ENCODE assay signal across 9 cellular contexts in the genomic region with DNA sequence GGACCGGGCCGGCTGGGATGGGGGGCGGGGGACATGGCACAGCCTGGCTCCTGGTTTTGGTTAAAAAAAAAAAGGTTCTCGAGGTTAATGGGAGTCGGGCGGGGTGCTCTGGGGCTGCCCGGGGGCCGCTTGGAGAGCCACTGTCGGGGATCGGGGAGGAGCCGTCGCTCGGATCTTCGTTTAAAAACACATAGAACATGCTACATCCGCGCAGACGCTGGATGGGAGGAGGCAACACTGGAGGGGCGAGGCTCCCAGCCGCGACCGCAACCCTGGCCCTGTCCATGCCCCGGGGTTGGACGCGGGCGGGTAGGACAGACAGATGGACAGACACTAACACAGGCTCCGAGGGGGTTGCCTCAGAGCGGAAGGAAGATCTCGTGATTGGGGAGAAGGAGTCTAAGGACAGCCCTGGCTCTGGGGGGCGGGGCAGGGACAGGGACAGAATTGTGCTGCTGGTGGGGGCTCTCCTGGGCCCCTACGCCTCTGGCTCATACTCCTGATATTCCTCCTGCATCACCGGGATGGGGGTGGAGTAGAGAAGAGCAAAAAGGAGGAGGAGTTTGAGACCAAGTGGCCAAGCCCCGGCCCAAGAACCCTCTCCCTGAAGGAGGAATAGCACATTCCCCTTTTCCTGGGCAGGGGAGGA. TPM values are rescaled to one million over a fixed set of nuclear protein-coding genes. Genes with fewer than 3 reads are reported as not detected.
DNase-seq lines count a peak whose midpoint lies in the region; ATAC-seq and TF ChIP-seq lines count a peak whose summit lies in the region.
"Had no signal": no experiment of that assay in that cellular context is flagged by ENCODE, and none has a peak within 500 bp of the region (broad histone marks: within the 10 kb centered on the region; RNA-seq: fewer than 3 reads in every experiment).

No MANE protein-coding gene starts in this region.

- H3K36me3 Mint-ChIP-seq in nephron progenitor cell (ENCODE audit: low read depth) = no peaks in the 10 kb centered on the region

- no peak overlapping the region for H3K27ac ChIP-seq in coronary artery

- TF ChIP-seq CTCF in coronary artery (IDR thresholded peaks at IDR 0.05) (no peak), nephron progenitor cell (IDR thresholded peaks at IDR 0.05) (no peak)

- no peak for ATAC-seq in GM18858 (IDR thresholded peaks at IDR 0.05; ENCODE audit: unreplicated experiment)
- no peak for ATAC-seq in HG02885 (IDR thresholded peaks at IDR 0.05; ENCODE audit: poor library complexity, unreplicated experiment)
- ATAC-seq in GM19023 (IDR thresholded peaks at IDR 0.05; ENCODE audit: unreplicated experiment) = no peak

- H3K4me1 Mint-ChIP-seq in nephron progenitor cell = peaks cover 6% of the 10 kb centered on the region

- DNase-seq in COLO668 (lab: John Stamatoyannopoulos, UW; ENCODE audit: unreplicated experiment) (peak; percentile 8), M059J (ENCODE audit: low read depth) (peak; percentile 38), coronary artery (ENCODE audit: low spot score) (no peak), nephron progenitor cell (no peak), NCI-H226 (no peak)
- DNase-seq: NCI-H82 had no signal

- no peak overlapping the region for H3K27ac Mint-ChIP-seq in nephron progenitor cell

- no peaks in the 10 kb centered on the region for H3K9me3 Mint-ChIP-seq in nephron progenitor cell

- H3K27me3 Mint-ChIP-seq in nephron progenitor cell (ENCODE audit: low read depth, poor library complexity) = peaks cover 96% of the 10 kb centered on the region

- peak overlapping the region; percentile 63 for H3K4me3 Mint-ChIP-seq in nephron progenitor cell

- peak overlapping the region; percentile 52 for H3K4me3 ChIP-seq in coronary artery

RNA-seq across cellular contexts. Expression of a gene that starts 9.9 kb away (rescaled TPM):
- total RNA-seq in M059J (2014; rRNA removed; shearing (Covaris generic)) = not detected in 2 replicates

RNA-seq across cellular contexts. Expression of a gene that starts 10.0 kb away (rescaled TPM):
- not detected in 2 replicates for total RNA-seq in M059J (2014; rRNA removed; shearing (Covaris generic))

RNA-seq across cellular contexts. Expression of a gene that starts 10.5 kb away (rescaled TPM):
- 8.4 and 12.4 TPM in 2 replicates for total RNA-seq in M059J (2014; rRNA removed; shearing (Covaris generic))

RNA-seq across cellular contexts. Expression of a gene that starts 26.8 kb away (rescaled TPM):
- total RNA-seq in M059J (2014; rRNA removed; shearing (Covaris generic)) = 16.6 and 27.8 TPM in 2 replicates

Comparison
In these comparisons a context has a peak if more than half of its experiments do, and no peak if none do; other contexts are left out.
1. DNase-seq: peak in COLO668 (single experiment) and M059J (single experiment); none in coronary artery (single experiment), nephron progenitor cell (single experiment) and NCI-H226 (single experiment).